In genomic region chr5:160421625-160422258, GRCh38 we compare ENCODE assay signal across 1 cellular context.
A peak's percentile ranks its signal among the peaks of the same experiment; 100 is the strongest.
TF ChIP-seq lines count a peak whose summit lies in the region.

Gene PTTG1, plus strand, starts transcription at chr5:160421855. Its CDS starts 458 bp downstream, at chr5:160422313.

TF ChIP-seq in WTC11, 78 proteins besides CTCF, POLR2A, EP300 and RAD21 (continued from another document and continues in another):
- no peak for TF ChIP-seq PRDM15 (CRISPR knock-in tag; IDR thresholded peaks at IDR 0.05)
- TF ChIP-seq NFE2L1 (CRISPR knock-in tag; IDR thresholded peaks at IDR 0.05), result no peak
- no peak for TF ChIP-seq ZNF396 (CRISPR knock-in tag; IDR thresholded peaks at IDR 0.05; ENCODE audit: borderline replicate concordance)
- no peak for TF ChIP-seq NR1H2 (CRISPR knock-in tag; IDR thresholded peaks at IDR 0.05)
- TF ChIP-seq TEAD4 (CRISPR knock-in tag; IDR thresholded peaks at IDR 0.05), result no peak
- TF ChIP-seq SOX15 (CRISPR knock-in tag; IDR thresholded peaks at IDR 0.05), result no peak
- peak; percentile 56; the same call in 1 of the 2 replicates for TF ChIP-seq ETV6 (CRISPR knock-in tag; IDR thresholded peaks at IDR 0.05)
- no peak for TF ChIP-seq ZNF425 (CRISPR knock-in tag; conservative IDR thresholded peaks at IDR 0.05)
- TF ChIP-seq CBFB (CRISPR knock-in tag; IDR thresholded peaks at IDR 0.05; ENCODE audit: low read depth), result no peak
- TF ChIP-seq, protein P1, sequence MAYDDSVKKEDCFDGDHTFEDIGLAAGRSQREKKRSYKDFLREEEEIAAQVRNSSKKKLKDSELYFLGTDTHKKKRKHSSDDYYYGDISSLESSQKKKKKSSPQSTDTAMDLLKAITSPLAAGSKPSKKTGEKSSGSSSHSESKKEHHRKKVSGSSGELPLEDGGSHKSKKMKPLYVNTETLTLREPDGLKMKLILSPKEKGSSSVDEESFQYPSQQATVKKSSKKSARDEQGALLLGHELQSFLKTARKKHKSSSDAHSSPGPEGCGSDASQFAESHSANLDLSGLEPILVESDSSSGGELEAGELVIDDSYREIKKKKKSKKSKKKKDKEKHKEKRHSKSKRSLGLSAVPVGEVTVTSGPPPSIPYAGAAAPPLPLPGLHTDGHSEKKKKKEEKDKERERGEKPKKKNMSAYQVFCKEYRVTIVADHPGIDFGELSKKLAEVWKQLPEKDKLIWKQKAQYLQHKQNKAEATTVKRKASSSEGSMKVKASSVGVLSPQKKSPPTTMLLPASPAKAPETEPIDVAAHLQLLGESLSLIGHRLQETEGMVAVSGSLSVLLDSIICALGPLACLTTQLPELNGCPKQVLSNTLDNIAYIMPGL (CRISPR knock-in tag; IDR thresholded peaks at IDR 0.05), result no peak
- TF ChIP-seq NFYB (CRISPR knock-in tag; conservative IDR thresholded peaks at IDR 0.05; ENCODE audit: low read depth), result 0 out of 2 replicates have a peak, but pooled peaks have one; percentile 32
- TF ChIP-seq, protein P2, sequence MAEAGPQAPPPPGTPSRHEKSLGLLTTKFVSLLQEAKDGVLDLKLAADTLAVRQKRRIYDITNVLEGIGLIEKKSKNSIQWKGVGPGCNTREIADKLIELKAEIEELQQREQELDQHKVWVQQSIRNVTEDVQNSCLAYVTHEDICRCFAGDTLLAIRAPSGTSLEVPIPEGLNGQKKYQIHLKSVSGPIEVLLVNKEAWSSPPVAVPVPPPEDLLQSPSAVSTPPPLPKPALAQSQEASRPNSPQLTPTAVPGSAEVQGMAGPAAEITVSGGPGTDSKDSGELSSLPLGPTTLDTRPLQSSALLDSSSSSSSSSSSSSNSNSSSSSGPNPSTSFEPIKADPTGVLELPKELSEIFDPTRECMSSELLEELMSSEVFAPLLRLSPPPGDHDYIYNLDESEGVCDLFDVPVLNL (CRISPR knock-in tag; IDR thresholded peaks at IDR 0.05; ENCODE audit: borderline replicate concordance, low read depth), result no peak
- TF ChIP-seq ZNF263 (CRISPR knock-in tag; IDR thresholded peaks at IDR 0.05; ENCODE audit: low read depth), result no peak
- TF ChIP-seq, protein P3, sequence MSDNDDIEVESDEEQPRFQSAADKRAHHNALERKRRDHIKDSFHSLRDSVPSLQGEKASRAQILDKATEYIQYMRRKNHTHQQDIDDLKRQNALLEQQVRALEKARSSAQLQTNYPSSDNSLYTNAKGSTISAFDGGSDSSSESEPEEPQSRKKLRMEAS (CRISPR knock-in tag; IDR thresholded peaks at IDR 0.05), result peak; percentile 63
- TF ChIP-seq TP53 (CRISPR knock-in tag; IDR thresholded peaks at IDR 0.05), result no peak
- no peak for TF ChIP-seq ZNF232 (CRISPR knock-in tag; IDR thresholded peaks at IDR 0.05)
- 0 out of 2 replicates have a peak, but pooled peaks have one; percentile 32 for TF ChIP-seq GABPB1 (CRISPR knock-in tag; IDR thresholded peaks at IDR 0.05)
- TF ChIP-seq ZNF532 (CRISPR knock-in tag; IDR thresholded peaks at IDR 0.05; ENCODE audit: borderline replicate concordance), result no peak
- TF ChIP-seq NFATC4 (CRISPR knock-in tag; IDR thresholded peaks at IDR 0.05), result no peak
- no peak for TF ChIP-seq HMGA2 (CRISPR knock-in tag; IDR thresholded peaks at IDR 0.05)
- TF ChIP-seq, protein P4, sequence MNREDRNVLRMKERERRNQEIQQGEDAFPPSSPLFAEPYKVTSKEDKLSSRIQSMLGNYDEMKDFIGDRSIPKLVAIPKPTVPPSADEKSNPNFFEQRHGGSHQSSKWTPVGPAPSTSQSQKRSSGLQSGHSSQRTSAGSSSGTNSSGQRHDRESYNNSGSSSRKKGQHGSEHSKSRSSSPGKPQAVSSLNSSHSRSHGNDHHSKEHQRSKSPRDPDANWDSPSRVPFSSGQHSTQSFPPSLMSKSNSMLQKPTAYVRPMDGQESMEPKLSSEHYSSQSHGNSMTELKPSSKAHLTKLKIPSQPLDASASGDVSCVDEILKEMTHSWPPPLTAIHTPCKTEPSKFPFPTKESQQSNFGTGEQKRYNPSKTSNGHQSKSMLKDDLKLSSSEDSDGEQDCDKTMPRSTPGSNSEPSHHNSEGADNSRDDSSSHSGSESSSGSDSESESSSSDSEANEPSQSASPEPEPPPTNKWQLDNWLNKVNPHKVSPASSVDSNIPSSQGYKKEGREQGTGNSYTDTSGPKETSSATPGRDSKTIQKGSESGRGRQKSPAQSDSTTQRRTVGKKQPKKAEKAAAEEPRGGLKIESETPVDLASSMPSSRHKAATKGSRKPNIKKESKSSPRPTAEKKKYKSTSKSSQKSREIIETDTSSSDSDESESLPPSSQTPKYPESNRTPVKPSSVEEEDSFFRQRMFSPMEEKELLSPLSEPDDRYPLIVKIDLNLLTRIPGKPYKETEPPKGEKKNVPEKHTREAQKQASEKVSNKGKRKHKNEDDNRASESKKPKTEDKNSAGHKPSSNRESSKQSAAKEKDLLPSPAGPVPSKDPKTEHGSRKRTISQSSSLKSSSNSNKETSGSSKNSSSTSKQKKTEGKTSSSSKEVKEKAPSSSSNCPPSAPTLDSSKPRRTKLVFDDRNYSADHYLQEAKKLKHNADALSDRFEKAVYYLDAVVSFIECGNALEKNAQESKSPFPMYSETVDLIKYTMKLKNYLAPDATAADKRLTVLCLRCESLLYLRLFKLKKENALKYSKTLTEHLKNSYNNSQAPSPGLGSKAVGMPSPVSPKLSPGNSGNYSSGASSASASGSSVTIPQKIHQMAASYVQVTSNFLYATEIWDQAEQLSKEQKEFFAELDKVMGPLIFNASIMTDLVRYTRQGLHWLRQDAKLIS (CRISPR knock-in tag; IDR thresholded peaks at IDR 0.05; ENCODE audit: borderline replicate concordance), result no peak
- no peak for TF ChIP-seq RELA (CRISPR knock-in tag; IDR thresholded peaks at IDR 0.05; ENCODE audit: borderline replicate concordance)
- TF ChIP-seq RORB (CRISPR knock-in tag; IDR thresholded peaks at IDR 0.05), result no peak
- TF ChIP-seq, protein P5, sequence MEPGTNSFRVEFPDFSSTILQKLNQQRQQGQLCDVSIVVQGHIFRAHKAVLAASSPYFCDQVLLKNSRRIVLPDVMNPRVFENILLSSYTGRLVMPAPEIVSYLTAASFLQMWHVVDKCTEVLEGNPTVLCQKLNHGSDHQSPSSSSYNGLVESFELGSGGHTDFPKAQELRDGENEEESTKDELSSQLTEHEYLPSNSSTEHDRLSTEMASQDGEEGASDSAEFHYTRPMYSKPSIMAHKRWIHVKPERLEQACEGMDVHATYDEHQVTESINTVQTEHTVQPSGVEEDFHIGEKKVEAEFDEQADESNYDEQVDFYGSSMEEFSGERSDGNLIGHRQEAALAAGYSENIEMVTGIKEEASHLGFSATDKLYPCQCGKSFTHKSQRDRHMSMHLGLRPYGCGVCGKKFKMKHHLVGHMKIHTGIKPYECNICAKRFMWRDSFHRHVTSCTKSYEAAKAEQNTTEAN (CRISPR knock-in tag; IDR thresholded peaks at IDR 0.05), result no peak
- TF ChIP-seq CDX4 (CRISPR knock-in tag; IDR thresholded peaks at IDR 0.05; ENCODE audit: borderline replicate concordance), result no peak
- no peak for TF ChIP-seq ATF6 (CRISPR knock-in tag; IDR thresholded peaks at IDR 0.05)
- peak; percentile 99 for TF ChIP-seq MYBL2 (CRISPR knock-in tag; IDR thresholded peaks at IDR 0.05)
- no peak for TF ChIP-seq ZNF317 (CRISPR knock-in tag; IDR thresholded peaks at IDR 0.05; ENCODE audit: borderline replicate concordance, low read depth)
- no peak for TF ChIP-seq ZMAT4 (CRISPR knock-in tag; IDR thresholded peaks at IDR 0.05)
- no peak for TF ChIP-seq PRRX2 (CRISPR knock-in tag; IDR thresholded peaks at IDR 0.05)
- TF ChIP-seq ZNF671 (CRISPR knock-in tag; IDR thresholded peaks at IDR 0.05), result no peak
- no peak for TF ChIP-seq SMAD4 (CRISPR knock-in tag; IDR thresholded peaks at IDR 0.05)
- TF ChIP-seq SMAD3 (CRISPR knock-in tag; IDR thresholded peaks at IDR 0.05; ENCODE audit: borderline replicate concordance), result 0 out of 2 replicates have a peak, but pooled peaks have one; percentile 78
- no peak for TF ChIP-seq MLX (CRISPR knock-in tag; IDR thresholded peaks at IDR 0.05)
